In the genomic region with DNA sequence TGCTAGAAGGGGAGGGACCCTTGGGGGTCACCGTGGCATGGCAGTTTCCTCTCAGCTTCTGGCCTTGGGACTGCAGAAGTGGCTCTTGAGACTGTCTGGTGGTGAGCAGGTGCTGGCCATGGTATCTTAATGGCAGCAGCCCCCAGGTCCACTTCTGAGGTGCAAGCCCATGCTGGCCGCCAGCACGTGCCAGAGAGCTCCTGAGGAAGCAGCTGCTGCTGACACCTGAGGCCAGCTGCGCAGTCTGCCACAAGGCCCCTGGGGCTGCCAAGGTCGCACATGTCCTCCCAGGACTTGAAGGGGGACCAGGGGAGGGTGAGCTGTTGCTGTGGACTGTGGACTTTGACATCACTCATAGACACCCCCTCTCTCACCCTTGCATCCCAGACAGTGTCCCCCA, we compare ENCODE assay signal across 16 cellular contexts. TPM values are rescaled to one million over a fixed set of nuclear protein-coding genes. Genes with fewer than 3 reads are reported as not detected.
A peak's percentile ranks its signal among the peaks of the same experiment; 100 is the strongest.
DNase-seq lines count a peak whose midpoint lies in the region; ATAC-seq, FAIRE-seq and TF ChIP-seq lines count a peak whose summit lies in the region.
"Had no signal": no experiment of that assay in that cellular context is flagged by ENCODE, and none has a peak within 500 bp of the region (broad histone marks: within the 10 kb centered on the region; RNA-seq: fewer than 3 reads in every experiment).

No MANE protein-coding gene starts in this region.

- no peak overlapping the region for H3K9ac ChIP-seq in HepG2 (ENCODE audit: insufficient read depth, low read depth, low read length)

- POLR2A ChIA-PET in HepG2 (lab: Yijun Ruan, JAX): interaction anchor here (0.9 to 3.8 kb wide), 6 partner anchors 9 to 57 kb away, joined by 3 to 38 read pairs (median 8); no protein-coding TSS in a partner anchor

- TF ChIP-seq POLR2A in HepG2 (IDR thresholded peaks at IDR 0.05; ENCODE audit: insufficient read depth in 1 of 2, low read depth in 2 of 2, low read length in 2 of 2) (no peak), right lobe of liver (IDR thresholded peaks at IDR 0.05) (no peak), gastroesophageal sphincter (IDR thresholded peaks at IDR 0.05) (no peak)

- no peak overlapping the region for H3K27ac ChIP-seq in HepG2 (ENCODE audit: extremely low read length, insufficient read depth, low read length)
- no peak overlapping the region for H3K27ac ChIP-seq in right lobe of liver
- peak overlapping the region in 3 of 4 donors; percentile 1 to 63 (median 60) for H3K27ac ChIP-seq in gastroesophageal sphincter

- no peak overlapping the region for H2AFZ ChIP-seq in HepG2 (ENCODE audit: low read length)

- H3K79me2 ChIP-seq in HepG2 (ENCODE audit: insufficient read depth, low read length): peaks cover 23% of the 10 kb centered on the region

- WGBS in HepG2 (ENCODE audit: low lambda C conversion rate): no CpG with 5 or more reads among the region's 5 CpGs
- 25% methylated on average over 1 of the region's 5 CpGs for WGBS in right lobe of liver (ENCODE audit: insufficient coverage, low coverage, low lambda C conversion rate, missing lambda C conversion rate)
- WGBS in gastroesophageal sphincter (ENCODE audit: low coverage in 1 of 2), 2 donors: 0% methylated on average over 1 of the region's 5 CpGs; no CpG with 5 or more reads in 1 of the 2 donors

- BruUV-seq in HepG2 (replicated peaks; lab: Mats Ljungman, UMichigan): no TSS peak

- no peak for TF ChIP-seq CTCF in HepG2 (CRISPR knock-in tag; IDR thresholded peaks at IDR 0.05)
- TF ChIP-seq CTCF in right lobe of liver (IDR thresholded peaks at IDR 0.05): no peak
- no peak for TF ChIP-seq CTCF in gastroesophageal sphincter (IDR thresholded peaks at IDR 0.05)
- TF ChIP-seq CTCF in GM13976 (IDR thresholded peaks at IDR 0.05; ENCODE audit: borderline replicate concordance, control extremely low read depth, extremely low read depth, insufficient read depth, missing control alignments): no peak

- no peak overlapping the region for H3K4me2 ChIP-seq in HepG2 (ENCODE audit: low read depth, low read length)

- TF ChIP-seq EP300 in HepG2 (IDR thresholded peaks at IDR 0.05; ENCODE audit: low read depth in 2 of 2, low read length in 2 of 2) (no peak), HepG2 (CRISPR knock-in tag; IDR thresholded peaks at IDR 0.05; ENCODE audit: borderline replicate concordance) (no peak), gastroesophageal sphincter (IDR thresholded peaks at IDR 0.05) (no peak)

- H3K27me3 ChIP-seq in HepG2 (ENCODE audit: control insufficient read depth in 1 of 2, insufficient read depth in 2 of 2, low read length in 2 of 2) (no peaks in the 10 kb centered on the region), right lobe of liver (no peaks in the 10 kb centered on the region), gastroesophageal sphincter (no peaks in the 10 kb centered on the region)
- H3K27me3 ChIP-seq: spleen had no signal

- no peak for FAIRE-seq in HepG2 (lab: Jason Lieb, UNC)
- FAIRE-seq: frontal cortex had no signal

- H3K4me1 ChIP-seq in HepG2 (ENCODE audit: insufficient read depth, low read length): peaks cover 29% of the 10 kb centered on the region
- peaks cover 0 to 13% (median 5%) of the 10 kb centered on the region in 4 donors for H3K4me1 ChIP-seq in right lobe of liver
- peaks cover 3 to 100% (median 58%) of the 10 kb centered on the region in 3 donors for H3K4me1 ChIP-seq in gastroesophageal sphincter

- H3K36me3 ChIP-seq in HepG2 (replicated peaks in 1 of 2; ENCODE audit: control insufficient read depth in 1 of 2, insufficient read depth in 2 of 2, low read length in 2 of 2) (peaks cover 11 to 32% of the 10 kb centered on the region in 2 experiments; a peak in 4 of 5 replicates), right lobe of liver (no peaks in the 10 kb centered on the region), gastroesophageal sphincter (peaks cover 0 to 9% of the 10 kb centered on the region in 2 donors)
- H3K36me3 ChIP-seq: spleen had no signal

- TF ChIP-seq RAD21 in HepG2 (CRISPR knock-in tag; IDR thresholded peaks at IDR 0.05): no peak

- in situ Hi-C loops in HepG2 (cut with HindIII; ENCODE audit: extremely low pct_ligation_motif_present, low pct_unique_long_range_greater_than_20kb): no loop called here
- in situ Hi-C loops in GM13976 (cut with MboI; ENCODE audit: low sequenced_read_pairs, unreplicated experiment): no loop called here

- H4K20me1 ChIP-seq in HepG2 (ENCODE audit: insufficient read depth, low read length): no peaks in the 10 kb centered on the region

- DNase-seq in HepG2 (ENCODE audit: low spot score): no peak
- DNase-seq in right lobe of liver: no peak
- DNase-seq in NCI-H524 (lab: John Stamatoyannopoulos, UW): peak; percentile 60 to 80
- no peak for DNase-seq in GOT3 (lab: John Stamatoyannopoulos, UW)
- no peak for DNase-seq in GM13976 (ENCODE audit: low spot score)
- DNase-seq: activated CD4-positive, CD25-positive, alpha-beta regulatory T cell; activated naive CD4-positive, alpha-beta T cell treated with Interleukin-2 at 50 U/mL for 16 hours; DND-41; Karpas-422; midbrain; spleen had no signal

- H3K9me3 ChIP-seq in HepG2 (ENCODE audit: low read length) (no peaks in the 10 kb centered on the region), right lobe of liver (no peaks in the 10 kb centered on the region), gastroesophageal sphincter (no peaks in the 10 kb centered on the region)
- H3K9me3 ChIP-seq: spleen had no signal

- ATAC-seq in HepG2 (no peak), right lobe of liver (no peak), gastroesophageal sphincter (no peak), HG02852 (IDR thresholded peaks at IDR 0.05; ENCODE audit: unreplicated experiment) (no peak), GM21381 (IDR thresholded peaks at IDR 0.05; ENCODE audit: unreplicated experiment) (no peak)
- ATAC-seq: HCT116 had no signal

- no peak overlapping the region for H3K4me3 ChIP-seq in HepG2 (replicated peaks in 1 of 3; ENCODE audit: insufficient read depth in 1 of 3, low read depth in 2 of 3, low read length in 3 of 3)
- H3K4me3 ChIP-seq in right lobe of liver: no peak overlapping the region
- H3K4me3 ChIP-seq in gastroesophageal sphincter: no peak overlapping the region
- H3K4me3 ChIP-seq: spleen had no signal

- CTCF ChIA-PET in HepG2 (lab: Yijun Ruan, JAX; ENCODE audit: low intra/inter-chr PET ratio, low total read pairs): no interaction called here

- intact Hi-C loops in HepG2 (cut with micrococcal nuclease; ENCODE audit: unreplicated experiment): no loop called here
- intact Hi-C loops in right lobe of liver (cut with DNase I): no loop called here

RNA-seq across cellular contexts. Expression of gene NFIX, which starts 48.0 kb away (rescaled TPM):
- 5.4 and 5.6 TPM in 2 replicates for total RNA-seq in HepG2 (2016; rRNA removed; fragmentation: Illumina TruSeq; extraction: Trizol)
- total RNA-seq in HepG2 (2016; cell fraction: cytosol; rRNA removed; fragmentation: Illumina TruSeq; extraction: Trizol; ENCODE audit: low read depth): 16.3 and 20.2 TPM in 2 replicates
- total RNA-seq in HepG2 (2016; cell fraction: insoluble cytoplasmic fraction; rRNA removed; fragmentation: Illumina TruSeq; extraction: Trizol): 4.6 and 4.7 TPM in 2 replicates
- 6.7 and 9.2 TPM in 2 replicates for total RNA-seq in HepG2 (2016; cell fraction: membrane; rRNA removed; fragmentation: Illumina TruSeq; extraction: Trizol)
- total RNA-seq in HepG2 (2016; cell fraction: nucleus; rRNA removed; fragmentation: Illumina TruSeq; extraction: Trizol): 4.9 and 6.0 TPM in 2 replicates
- 3.0 and 3.4 TPM in 2 replicates for polyA plus RNA-seq in HepG2 (2011; rRNA removed)
- 1.4 and 1.6 TPM in 2 replicates for polyA plus RNA-seq in HepG2 (2011; cell fraction: cytosol; rRNA removed)
- 11.0 and 14.0 TPM in 2 replicates for polyA plus RNA-seq in HepG2 (2011; cell fraction: nucleus; rRNA removed)
- polyA plus RNA-seq in HepG2 (2012): 9.0 and 12.2 TPM in 2 replicates
- 0.70 and 0.93 TPM in 2 replicates for polyA plus RNA-seq in HepG2 (2016; cell fraction: cytosol; fragmentation: Illumina TruSeq; extraction: Trizol; ENCODE audit: low read depth)
- 8.8 and 11.9 TPM in 2 replicates for polyA plus RNA-seq in HepG2 (2016; cell fraction: insoluble cytoplasmic fraction; fragmentation: Illumina TruSeq; extraction: Trizol; ENCODE audit: low read depth)
- polyA plus RNA-seq in HepG2 (2016; cell fraction: membrane; fragmentation: Illumina TruSeq; extraction: Trizol; ENCODE audit: low read depth): 3.1 and 4.9 TPM in 2 replicates
- polyA plus RNA-seq in HepG2 (2016; cell fraction: nucleus; fragmentation: Illumina TruSeq; extraction: Trizol; ENCODE audit: insufficient read depth, low read depth): 14.6 and 14.7 TPM in 2 replicates
- polyA minus RNA-seq in HepG2 (2011; rRNA and poly(A)+ RNA removed; ENCODE audit: low replicate concordance): 0.82 and 6.2 TPM in 2 replicates
- 5.0 and 6.2 TPM in 2 replicates for polyA minus RNA-seq in HepG2 (2011; cell fraction: cytosol; rRNA and poly(A)+ RNA removed)
- polyA minus RNA-seq in HepG2 (2011; cell fraction: nucleus; rRNA and poly(A)+ RNA removed): 6.8 and 7.7 TPM in 2 replicates
- 10 to 100 TPM; 20.3 to 40.0 (median 26.7) TPM for total RNA-seq in right lobe of liver
- 100 to 1,000 TPM in 1 of 4 donors, 10 to 100 TPM in 3; 44.7 to 145 (median 72.4) TPM for total RNA-seq in gastroesophageal sphincter

RNA-seq across cellular contexts. Expression of gene LYL1, which starts 59.4 kb away (rescaled TPM):
- total RNA-seq in HepG2 (2016; rRNA removed; fragmentation: Illumina TruSeq; extraction: Trizol): 0.69 and 0.75 TPM in 2 replicates
- total RNA-seq in HepG2 (2016; cell fraction: cytosol; rRNA removed; fragmentation: Illumina TruSeq; extraction: Trizol; ENCODE audit: low read depth): 0.79 and 0.91 TPM in 2 replicates
- 0.40 and 0.97 TPM in 2 replicates for total RNA-seq in HepG2 (2016; cell fraction: insoluble cytoplasmic fraction; rRNA removed; fragmentation: Illumina TruSeq; extraction: Trizol)
- 0.74 and 0.90 TPM in 2 replicates for total RNA-seq in HepG2 (2016; cell fraction: membrane; rRNA removed; fragmentation: Illumina TruSeq; extraction: Trizol)
- total RNA-seq in HepG2 (2016; cell fraction: nucleus; rRNA removed; fragmentation: Illumina TruSeq; extraction: Trizol): 0.31 and 0.75 TPM in 2 replicates
- polyA plus RNA-seq in HepG2 (2011; rRNA removed): 0.72 and 0.92 TPM in 2 replicates
- polyA plus RNA-seq in HepG2 (2011; cell fraction: cytosol; rRNA removed): 0.71 and 1.6 TPM in 2 replicates
- 2.0 and 2.6 TPM in 2 replicates for polyA plus RNA-seq in HepG2 (2011; cell fraction: nucleus; rRNA removed)
- 0.31 and 0.32 TPM in 2 replicates for polyA plus RNA-seq in HepG2 (2012)
- polyA plus RNA-seq in HepG2 (2016; cell fraction: cytosol; fragmentation: Illumina TruSeq; extraction: Trizol; ENCODE audit: low read depth): 0.57 and 0.66 TPM in 2 replicates
- 0.51 and 0.59 TPM in 2 replicates for polyA plus RNA-seq in HepG2 (2016; cell fraction: insoluble cytoplasmic fraction; fragmentation: Illumina TruSeq; extraction: Trizol; ENCODE audit: low read depth)
- 0.76 and 0.86 TPM in 2 replicates for polyA plus RNA-seq in HepG2 (2016; cell fraction: membrane; fragmentation: Illumina TruSeq; extraction: Trizol; ENCODE audit: low read depth)
- polyA plus RNA-seq in HepG2 (2016; cell fraction: nucleus; fragmentation: Illumina TruSeq; extraction: Trizol; ENCODE audit: insufficient read depth, low read depth): 0.93 and 1.5 TPM in 2 replicates
- polyA minus RNA-seq in HepG2 (2011; rRNA and poly(A)+ RNA removed; ENCODE audit: low replicate concordance): 0.09 and 1.9 TPM in 2 replicates
- polyA minus RNA-seq in HepG2 (2011; cell fraction: cytosol; rRNA and poly(A)+ RNA removed): 0.49 and 0.70 TPM in 2 replicates
- polyA minus RNA-seq in HepG2 (2011; cell fraction: nucleus; rRNA and poly(A)+ RNA removed): 0.64 and 1.1 TPM in 2 replicates
- 1 to 10 TPM; 1.1 to 3.7 (median 2.3) TPM for total RNA-seq in right lobe of liver
- 10 to 100 TPM in 2 of 4 donors, 1 to 10 TPM in 2; 9.9 to 11.8 (median 10.8) TPM for total RNA-seq in gastroesophageal sphincter

Comparison
In these comparisons a context has a peak if more than half of its experiments do, and no peak if none do; other contexts are left out.
1. DNase-seq: peak in NCI-H524 (2 of 2); none in HepG2 (single experiment), right lobe of liver (0 of 3), GOT3 (single experiment) and GM13976 (single experiment).
2. H3K27ac ChIP-seq: peak in gastroesophageal sphincter (3 of 4); none in HepG2 (single experiment) and right lobe of liver (0 of 3).